Comparison of ENCODE assay signal across 1 cellular context in genomic region chr1:52653207-52653849, GRCh38.
A peak's percentile ranks its signal among the peaks of the same experiment; 100 is the strongest.
TF ChIP-seq lines count a peak whose summit lies in the region.

No MANE protein-coding gene starts in this region.

TF ChIP-seq in HepG2, 621 proteins besides CTCF, POLR2A, EP300 and RAD21 (continued from another document):
- TF ChIP-seq PRDM10 (CRISPR knock-in tag; IDR thresholded peaks at IDR 0.05; ENCODE audit: low read depth): no peak
- TF ChIP-seq POGZ (CRISPR knock-in tag; IDR thresholded peaks at IDR 0.05): 0 out of 2 replicates have a peak, but pooled peaks have one; percentile 15
- no peak for TF ChIP-seq ZNF598 (CRISPR knock-in tag; IDR thresholded peaks at IDR 0.05; ENCODE audit: borderline replicate concordance)
- peak; percentile 59 to 72; a peak in 3 of 4 replicates for TF ChIP-seq MAFK (conservative IDR thresholded peaks at IDR 0.05 in 1 of 2, IDR thresholded peaks at IDR 0.05 in 1 of 2; ENCODE audit: low read length in 2 of 2)
- TF ChIP-seq TAF15 (IDR thresholded peaks at IDR 0.05; ENCODE audit: low read depth, low read length, poor library complexity, severe bottlenecking): no peak
- no peak for TF ChIP-seq ZMYM4 (CRISPR knock-in tag; IDR thresholded peaks at IDR 0.05)
- TF ChIP-seq SMARCE1 (IDR thresholded peaks at IDR 0.05; ENCODE audit: borderline replicate concordance): no peak
- TF ChIP-seq ATF7 (IDR thresholded peaks at IDR 0.05): no peak
- TF ChIP-seq ATF7 (CRISPR knock-in tag; IDR thresholded peaks at IDR 0.05): no peak
- no peak for TF ChIP-seq FOSL1 (CRISPR knock-in tag; IDR thresholded peaks at IDR 0.05; ENCODE audit: borderline replicate concordance)
- TF ChIP-seq PRMT3 (CRISPR knock-in tag; IDR thresholded peaks at IDR 0.05; ENCODE audit: borderline replicate concordance, low read depth): no peak
- TF ChIP-seq ZNF709 (CRISPR knock-in tag; IDR thresholded peaks at IDR 0.05): no peak
- TF ChIP-seq ZMYM3 (CRISPR knock-in tag; IDR thresholded peaks at IDR 0.05): 0 out of 2 replicates have a peak, but pooled peaks have one; percentile 27
- TF ChIP-seq ZNF446 (CRISPR knock-in tag; IDR thresholded peaks at IDR 0.05): no peak
- TF ChIP-seq KMT2B (CRISPR knock-in tag; IDR thresholded peaks at IDR 0.05): no peak
- no peak for TF ChIP-seq TAF1 (CRISPR knock-in tag; IDR thresholded peaks at IDR 0.05)
- TF ChIP-seq ZNF639 (CRISPR knock-in tag; conservative IDR thresholded peaks at IDR 0.05): no peak
- TF ChIP-seq XRCC5 (optimal IDR thresholded peaks at IDR 0.05; ENCODE audit: low read length): no peak
- TF ChIP-seq ZNF597 (CRISPR knock-in tag; IDR thresholded peaks at IDR 0.05): no peak
- no peak for TF ChIP-seq BCLAF1 (IDR thresholded peaks at IDR 0.05)
- TF ChIP-seq FOXP4 (CRISPR knock-in tag; IDR thresholded peaks at IDR 0.05): no peak
- TF ChIP-seq PITX1 (CRISPR knock-in tag; IDR thresholded peaks at IDR 0.05): no peak
- 0 out of 2 replicates have a peak, but pooled peaks have one; percentile 20 for TF ChIP-seq SAP130 (CRISPR knock-in tag; IDR thresholded peaks at IDR 0.05; ENCODE audit: low read depth)
- TF ChIP-seq IRF1 (CRISPR knock-in tag; IDR thresholded peaks at IDR 0.05; ENCODE audit: low read depth): no peak
